In the genomic region with DNA sequence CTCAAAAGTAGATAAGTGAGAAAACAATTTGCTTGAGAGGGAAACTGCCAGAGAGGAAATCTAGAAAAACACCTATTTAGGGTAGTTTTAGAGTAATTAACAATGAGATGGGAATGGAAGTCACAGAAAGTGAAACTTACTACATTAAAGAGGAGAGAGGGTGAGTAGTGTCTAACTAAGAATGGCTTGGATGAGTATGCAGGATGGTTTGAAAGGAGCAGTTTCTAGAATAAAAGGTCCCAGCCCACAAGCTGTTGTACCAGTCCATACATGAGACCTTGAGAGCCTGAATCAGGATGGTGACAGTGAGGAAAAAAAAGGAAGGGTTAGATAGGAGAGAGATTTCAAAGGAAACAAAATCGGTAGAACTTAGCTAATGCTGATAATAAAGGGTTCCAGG, we compare ENCODE assay signal across 9 cellular contexts. TPM values are rescaled to one million over a fixed set of nuclear protein-coding genes. Genes with fewer than 3 reads are reported as not detected.
DNase-seq lines count a peak whose midpoint lies in the region; ATAC-seq and TF ChIP-seq lines count a peak whose summit lies in the region.
"Had no signal": no experiment of that assay in that cellular context is flagged by ENCODE, and none has a peak within 500 bp of the region (broad histone marks: within the 10 kb centered on the region; RNA-seq: fewer than 3 reads in every experiment).

No MANE protein-coding gene starts in this region.

- H3K4me1 ChIP-seq in breast epithelium (peaks cover 0 to 12% of the 10 kb centered on the region in 2 donors), hepatocyte (ENCODE audit: insufficient read depth) (peaks cover 11% of the 10 kb centered on the region), thoracic aorta (ENCODE audit: control insufficient read depth in 1 of 2, low read depth in 2 of 2) (peaks cover 11 to 18% of the 10 kb centered on the region in 2 donors), thyroid gland (peaks cover 11 to 18% of the 10 kb centered on the region in 2 donors)

- H3K9me3 ChIP-seq in breast epithelium (no peaks in the 10 kb centered on the region), hepatocyte (ENCODE audit: low read depth) (no peaks in the 10 kb centered on the region), thoracic aorta (no peaks in the 10 kb centered on the region), thyroid gland (no peaks in the 10 kb centered on the region)

- no peak for ATAC-seq in thoracic aorta (ENCODE audit: insufficient number of reproducible peaks, low FRiP score, low read depth)
- ATAC-seq in GM18909 (IDR thresholded peaks at IDR 0.05; ENCODE audit: poor library complexity, unreplicated experiment) = no peak

- H3K27ac ChIP-seq in breast epithelium (peak overlapping the region in 1 of 2 donors; percentile 92), hepatocyte (no peak overlapping the region), thoracic aorta (no peak overlapping the region), thyroid gland (no peak overlapping the region)

- POLR2A ChIA-PET in MCF 10A (lab: Yijun Ruan, JAX) = interaction anchor here (1.3 to 2.6 kb wide), 2 partner anchors 86 to 104 kb away, joined by 3 to 19 read pairs; a partner anchor contains a TSS
- POLR2A ChIA-PET in activated CD4-positive, alpha-beta memory T cell treated with anti-CD3 and anti-CD28 coated beads for 36 hours (lab: Charles Lee) = interaction anchor here (1.0 kb wide), 1 partner anchor 131 kb away, joined by 3 read pairs; no protein-coding TSS in a partner anchor

- intact Hi-C loops in MCF 10A (cut with micrococcal nuclease) (loop anchor here (10.0 kb wide), 1 partner anchor 252 kb away; a partner anchor contains a TSS), breast epithelium (cut with DNase I; ENCODE audit: low total_unique reads) (no loop called here), thyroid gland (cut with DNase I) (loop anchor here (5.0 to 10.0 kb wide), 3 partner anchors 82 to 395 kb away; a partner anchor contains a TSS)
- intact Hi-C loops in activated CD4-positive, alpha-beta memory T cell treated with anti-CD3 and anti-CD28 coated beads for 36 hours (cut with micrococcal nuclease) = loop anchor here (1.0 to 5.0 kb wide), 5 partner anchors 130 to 845 kb away; no protein-coding TSS in a partner anchor

- peak overlapping the region; percentile 99 for H3K27ac Mint-ChIP-seq in MCF 10A (ENCODE audit: low read depth, unreplicated experiment)
- H3K27ac Mint-ChIP-seq in activated CD4-positive, alpha-beta memory T cell treated with anti-CD3 and anti-CD28 coated beads for 36 hours = peak overlapping the region; percentile 96

- CTCF ChIA-PET in MCF 10A (lab: Yijun Ruan, JAX) = interaction anchor here (0.5 to 3.2 kb wide), 8 partner anchors 9 to 694 kb away, joined by 3 to 19 read pairs (median 4); a partner anchor contains a TSS
- CTCF ChIA-PET in activated CD4-positive, alpha-beta memory T cell treated with anti-CD3 and anti-CD28 coated beads for 36 hours (lab: Charles Lee) = interaction anchor here (1.6 to 2.3 kb wide), 3 partner anchors 10 to 384 kb away, joined by 4 to 7 read pairs (median 5); a partner anchor contains a TSS

- WGBS in hepatocyte (ENCODE audit: low lambda C conversion rate, missing lambda C conversion rate) = 63% methylated on average over 1 of the region's 1 CpG
- 81 to 82% methylated on average over 1 of the region's 1 CpG for WGBS in thyroid gland, 2 donors

- no peak overlapping the region for H2AFZ ChIP-seq in hepatocyte

- no peaks in the 10 kb centered on the region for H3K27me3 Mint-ChIP-seq in MCF 10A (ENCODE audit: insufficient read depth, unreplicated experiment)
- no peaks in the 10 kb centered on the region for H3K27me3 Mint-ChIP-seq in activated CD4-positive, alpha-beta memory T cell treated with anti-CD3 and anti-CD28 coated beads for 36 hours

- H3K36me3 ChIP-seq in breast epithelium = no peaks in the 10 kb centered on the region
- no peaks in the 10 kb centered on the region for H3K36me3 ChIP-seq in hepatocyte (replicated peaks; ENCODE audit: insufficient read depth, low read depth)
- no peaks in the 10 kb centered on the region for H3K36me3 ChIP-seq in thoracic aorta
- peaks cover 0 to 6% of the 10 kb centered on the region in 2 donors for H3K36me3 ChIP-seq in thyroid gland

- no peaks in the 10 kb centered on the region for H3K9me3 Mint-ChIP-seq in MCF 10A (ENCODE audit: unreplicated experiment)
- no peaks in the 10 kb centered on the region for H3K9me3 Mint-ChIP-seq in activated CD4-positive, alpha-beta memory T cell treated with anti-CD3 and anti-CD28 coated beads for 36 hours

- peaks cover 4% of the 10 kb centered on the region for H4K20me1 ChIP-seq in hepatocyte (ENCODE audit: insufficient read depth, poor library complexity, severe bottlenecking)

- TF ChIP-seq CTCF in MCF 10A (IDR thresholded peaks at IDR 0.05; ENCODE audit: unreplicated experiment) = no peak
- no peak for TF ChIP-seq CTCF in breast epithelium (IDR thresholded peaks at IDR 0.05)
- no peak for TF ChIP-seq CTCF in hepatocyte (IDR thresholded peaks at IDR 0.05; ENCODE audit: poor library complexity)
- no peak for TF ChIP-seq CTCF in thoracic aorta (IDR thresholded peaks at IDR 0.05)
- no peak for TF ChIP-seq CTCF in thyroid gland (IDR thresholded peaks at IDR 0.05)

- H3K27me3 ChIP-seq in breast epithelium = no peaks in the 10 kb centered on the region
- no peaks in the 10 kb centered on the region for H3K27me3 ChIP-seq in hepatocyte
- no peaks in the 10 kb centered on the region for H3K27me3 ChIP-seq in thoracic aorta (replicated peaks; ENCODE audit: insufficient read depth)
- no peaks in the 10 kb centered on the region for H3K27me3 ChIP-seq in thyroid gland

- peaks cover 35% of the 10 kb centered on the region for H3K4me1 Mint-ChIP-seq in MCF 10A (ENCODE audit: insufficient read depth, unreplicated experiment)
- peaks cover 50% of the 10 kb centered on the region for H3K4me1 Mint-ChIP-seq in activated CD4-positive, alpha-beta memory T cell treated with anti-CD3 and anti-CD28 coated beads for 36 hours (ENCODE audit: low read depth)

- peak overlapping the region in 1 of 3 donors; percentile 77 for H3K4me3 ChIP-seq in breast epithelium
- peak overlapping the region; percentile 41 for H3K4me3 ChIP-seq in hepatocyte
- peak overlapping the region; percentile 94 for H3K4me3 ChIP-seq in thoracic aorta
- H3K4me3 ChIP-seq in thyroid gland (replicated peaks in 1 of 3) = no peak overlapping the region

- BruUV-seq in MCF 10A (replicated peaks; lab: Mats Ljungman, UMichigan) = no TSS peak

- H3K4me3 Mint-ChIP-seq in MCF 10A (ENCODE audit: unreplicated experiment) = peak overlapping the region; percentile 96
- peak overlapping the region; percentile 99 for H3K4me3 Mint-ChIP-seq in activated CD4-positive, alpha-beta memory T cell treated with anti-CD3 and anti-CD28 coated beads for 36 hours

- no peak for DNase-seq in MCF 10A (ENCODE audit: unreplicated experiment)
- DNase-seq in breast epithelium (ENCODE audit: low spot score in 2 of 2) = no peak
- DNase-seq in activated CD4-positive, alpha-beta memory T cell treated with anti-CD3 and anti-CD28 coated beads for 36 hours = no peak
- no peak for DNase-seq in hepatocyte (ENCODE audit: low spot score)
- DNase-seq in thoracic aorta (ENCODE audit: low spot score) = no peak
- no peak for DNase-seq in stimulated activated naive CD4-positive, alpha-beta T cell (lab: John Stamatoyannopoulos, UW)
- DNase-seq in thyroid gland = no peak
- DNase-seq: NCI-H510A treated with DMSO at 0.1 percent for 48 hours had no signal

- H3K79me2 ChIP-seq in hepatocyte = peaks cover 40% of the 10 kb centered on the region

- peaks cover 45% of the 10 kb centered on the region for H3K36me3 Mint-ChIP-seq in MCF 10A (ENCODE audit: insufficient read depth, unreplicated experiment)
- H3K36me3 Mint-ChIP-seq in activated CD4-positive, alpha-beta memory T cell treated with anti-CD3 and anti-CD28 coated beads for 36 hours = peaks cover 46% of the 10 kb centered on the region

- peak overlapping the region; percentile 80 for H3K4me2 ChIP-seq in hepatocyte

- TF ChIP-seq POLR2A in breast epithelium (IDR thresholded peaks at IDR 0.05) (no peak), thyroid gland (IDR thresholded peaks at IDR 0.05) (no peak)

- no peaks in the 10 kb centered on the region for H3K9me2 ChIP-seq in hepatocyte (replicated peaks; ENCODE audit: insufficient read depth)

RNA-seq across cellular contexts. Expression of a gene that starts 1.3 kb away (rescaled TPM):
- total RNA-seq in MCF 10A (2022) (21.2 and 28.7 TPM in 2 replicates), breast epithelium (1 to 10 TPM; 6.1 to 7.9 (median 7.9) TPM), hepatocyte (7.5 and 10.2 TPM in 2 replicates), thoracic aorta (1 to 10 TPM; 4.9 to 8.7 TPM), thyroid gland (1 to 10 TPM; 1.8 to 7.8 (median 5.1) TPM)
- total RNA-seq in activated CD4-positive, alpha-beta memory T cell treated with anti-CD3 and anti-CD28 coated beads for 36 hours = 10 to 100 TPM; 30.5 to 32.8 TPM
- 30.2 and 39.8 TPM in 2 replicates for polyA plus RNA-seq in hepatocyte

RNA-seq across cellular contexts. Expression of a gene that starts 10.9 kb away (rescaled TPM):
- total RNA-seq in MCF 10A (2022) (not detected in 2 replicates), breast epithelium (under 1 TPM in 2 of 3 donors, not detected in 1; 0.66 to 0.73 TPM), hepatocyte (not detected in 2 replicates), thoracic aorta (1 to 10 TPM in 1 of 2 donors, not detected in 1; 1.2 TPM), thyroid gland (1 to 10 TPM in 1 of 4 donors, under 1 TPM in 1, not detected in 2; 0.22 to 1.6 TPM)
- total RNA-seq in activated CD4-positive, alpha-beta memory T cell treated with anti-CD3 and anti-CD28 coated beads for 36 hours = under 1 TPM; 0.14 to 0.19 TPM
- polyA plus RNA-seq in hepatocyte = not detected in 2 replicates

RNA-seq across cellular contexts. Expression of a gene that starts 15.1 kb away (rescaled TPM):
- 0.16 TPM in 1 of 2 replicates, not detected in the other for total RNA-seq in MCF 10A (2022)
- 10 to 100 TPM; 15.8 to 56.5 (median 32.1) TPM for total RNA-seq in breast epithelium
- under 1 TPM in 1 of 2 experiments, not detected in 1; 0.46 TPM for total RNA-seq in activated CD4-positive, alpha-beta memory T cell treated with anti-CD3 and anti-CD28 coated beads for 36 hours
- 162 and 163 TPM in 2 replicates for total RNA-seq in hepatocyte
- 108 and 112 TPM in 2 replicates for polyA plus RNA-seq in hepatocyte
- 10 to 100 TPM in 1 of 2 donors, 1 to 10 TPM in 1; 2.2 to 20.5 TPM for total RNA-seq in thoracic aorta
- total RNA-seq in thyroid gland = 10 to 100 TPM; 21.2 to 58.5 (median 28.3) TPM

RNA-seq across cellular contexts. Expression of a gene that starts 31.0 kb away (rescaled TPM):
- total RNA-seq in MCF 10A (2022) = 0.22 and 0.35 TPM in 2 replicates
- under 1 TPM; 0.16 to 0.66 (median 0.59) TPM for total RNA-seq in breast epithelium
- under 1 TPM; 0.10 to 0.14 TPM for total RNA-seq in activated CD4-positive, alpha-beta memory T cell treated with anti-CD3 and anti-CD28 coated beads for 36 hours
- total RNA-seq in hepatocyte = 0.13 and 0.24 TPM in 2 replicates
- not detected in 2 replicates for polyA plus RNA-seq in hepatocyte
- total RNA-seq in thoracic aorta = 1 to 10 TPM in 1 of 2 donors, under 1 TPM in 1; 0.85 to 1.4 TPM
- under 1 TPM; 0.27 to 0.63 (median 0.39) TPM for total RNA-seq in thyroid gland

Comparison
In these comparisons a context has a peak if more than half of its experiments do, and no peak if none do; other contexts are left out.
1. H3K4me3 ChIP-seq: peak in hepatocyte (single experiment) and thoracic aorta (single experiment); none in thyroid gland (0 of 3).